In the genomic region with DNA sequence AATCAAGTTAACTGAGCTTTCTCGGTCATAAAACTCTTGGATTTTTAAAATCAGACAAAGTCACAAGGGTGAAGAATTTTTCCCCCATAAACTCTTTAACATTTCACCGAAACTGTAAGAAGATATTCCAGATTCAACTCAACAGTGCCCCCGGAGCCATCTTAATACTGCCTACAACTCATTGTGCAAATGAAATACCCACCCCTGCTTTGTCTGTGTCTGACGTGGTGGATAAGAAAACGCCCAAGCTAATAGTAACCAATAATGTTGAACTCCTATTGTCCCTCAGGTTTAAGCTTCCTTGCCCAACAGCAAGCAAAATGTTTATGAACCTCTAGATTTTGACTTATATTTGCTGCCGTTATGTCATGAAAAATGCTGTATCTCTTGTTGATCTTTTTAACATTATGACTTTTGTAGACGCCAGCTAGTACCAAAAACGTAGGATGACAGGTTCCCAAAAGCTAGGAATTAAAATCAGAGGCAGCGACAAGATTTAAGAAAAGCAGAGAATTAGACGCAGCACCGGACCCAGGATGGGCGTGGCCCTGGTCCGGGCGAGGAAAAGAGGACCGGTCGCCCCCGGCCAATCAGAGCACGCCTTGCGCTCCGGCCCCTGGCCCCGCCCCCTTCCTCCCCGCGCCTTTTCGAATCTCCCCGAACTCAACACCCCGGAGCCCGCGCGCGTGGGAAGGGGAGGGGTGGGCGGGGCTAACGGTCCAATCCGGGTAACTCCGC, we compare ENCODE assay signal across 8 cellular contexts. TPM values are rescaled to one million over a fixed set of nuclear protein-coding genes. Genes with fewer than 3 reads are reported as not detected.
DNase-seq lines count a peak whose midpoint lies in the region; ATAC-seq and TF ChIP-seq lines count a peak whose summit lies in the region.

No MANE protein-coding gene starts in this region.

- CTCF ChIA-PET in Caco-2 (lab: Charles Lee), result interaction anchor here (0.5 to 1.6 kb wide), 3 partner anchors 10 to 1207 kb away, joined by 3 to 6 read pairs (median 5); no protein-coding TSS in a partner anchor
- CTCF ChIA-PET in OCI-LY7 (lab: Charles Lee; ENCODE audit: unreplicated experiment), result interaction anchor here (0.6 kb wide), 1 partner anchor 565 kb away, joined by 3 read pairs; no protein-coding TSS in a partner anchor

- peak overlapping the region; percentile 91 for H3K4me3 Mint-ChIP-seq in Caco-2 (ENCODE audit: unreplicated experiment)

- H3K36me3 ChIP-seq in Caco-2 (ENCODE audit: control insufficient read depth, insufficient read depth, low read length) (no peaks in the 10 kb centered on the region; the same call in 1 of the 2 replicates), OCI-LY7 (ENCODE audit: insufficient read depth, low read length) (peaks cover 52% of the 10 kb centered on the region), mucosa of descending colon (ENCODE audit: low read depth) (no peaks in the 10 kb centered on the region)

- peak overlapping the region; percentile 86 for H3K4me3 ChIP-seq in Caco-2 (ENCODE audit: low read depth, low read length)
- peak overlapping the region; percentile 84 for H3K4me3 ChIP-seq in OCI-LY7 (ENCODE audit: low read depth, low read length, poor library complexity, severe bottlenecking)
- H3K4me3 ChIP-seq in mucosa of descending colon, result peak overlapping the region; percentile 44

- intact Hi-C loops in Caco-2 (cut with micrococcal nuclease; ENCODE audit: unreplicated experiment) (loop anchor here (1.0 kb wide), 1 partner anchor 92 kb away; no protein-coding TSS in a partner anchor), OCI-LY7 (cut with micrococcal nuclease; ENCODE audit: unreplicated experiment) (loop anchor here (1.0 kb wide), 1 partner anchor 93 kb away; a partner anchor contains a TSS), mucosa of descending colon (cut with DNase I, micrococcal nuclease) (no loop called here)

- peaks cover 7% of the 10 kb centered on the region for H3K4me1 Mint-ChIP-seq in Caco-2 (ENCODE audit: low read depth, unreplicated experiment)

- peaks cover 50% of the 10 kb centered on the region for H3K79me2 ChIP-seq in OCI-LY7 (ENCODE audit: insufficient read depth, low read depth, low read length)

- H3K27me3 ChIP-seq in Caco-2 (replicated peaks; ENCODE audit: control insufficient read depth, insufficient read depth, low read length), result no peaks in the 10 kb centered on the region

- BruUV-seq in Caco-2 (replicated peaks; lab: Mats Ljungman, UMichigan) (no TSS peak), OCI-LY7 (replicated peaks; lab: Mats Ljungman, UMichigan) (no TSS peak)

- H3K27ac ChIP-seq in OCI-LY7 (ENCODE audit: low read depth, low read length, poor library complexity, severe bottlenecking), result peak overlapping the region; percentile 84
- H3K27ac ChIP-seq in epithelial cell of prostate, result peak overlapping the region; percentile 63

- DNase-seq in Caco-2 (peak; percentile 90 to 93), OCI-LY7 (ENCODE audit: low spot score) (peak; percentile 96), activated T-cell treated with anti-CD3 and anti-CD28 coated beads for 4 hours (peak; percentile 95), epithelial cell of prostate (ENCODE audit: low read depth, low spot score) (no peak), mucosa of descending colon (peak; percentile 95 to 97 (median 96))
- DNase-seq in stimulated activated CD8-positive, alpha-beta memory T cell treated with anti-CD3 and anti-CD28 coated beads, Interleukin-4, amount 100 ng/mL, for 1 hour (ENCODE audit: low read depth in 2 of 2, low spot score in 1 of 2), result peak; percentile 80 to 82

- no peaks in the 10 kb centered on the region for H3K9me2 ChIP-seq in OCI-LY7 (ENCODE audit: insufficient read depth, low read length)

- TF ChIP-seq EP300 in Ishikawa (IDR thresholded peaks at IDR 0.05; ENCODE audit: borderline replicate concordance), result no peak

- no peak overlapping the region for H3K27ac Mint-ChIP-seq in Caco-2 (ENCODE audit: unreplicated experiment)

- H3K36me3 Mint-ChIP-seq in Caco-2 (ENCODE audit: insufficient read depth, unreplicated experiment), result peaks cover 38% of the 10 kb centered on the region

- H3K4me2 ChIP-seq in OCI-LY7 (ENCODE audit: low read length), result peak overlapping the region; percentile 64

- H3K4me1 ChIP-seq in Caco-2 (no peaks in the 10 kb centered on the region; the same call in 1 of the 2 replicates), OCI-LY7 (ENCODE audit: insufficient read depth, low read length, poor library complexity, severe bottlenecking) (peaks cover 27% of the 10 kb centered on the region), mucosa of descending colon (ENCODE audit: low read depth) (no peaks in the 10 kb centered on the region)

- H3K27me3 Mint-ChIP-seq in Caco-2 (ENCODE audit: insufficient read depth, unreplicated experiment), result no peaks in the 10 kb centered on the region

- ATAC-seq in GM21529 (IDR thresholded peaks at IDR 0.05; ENCODE audit: unreplicated experiment) (peak; percentile 75), mucosa of descending colon (peak; percentile 92)

- no peak overlapping the region; the same call in 1 of the 2 replicates for H2AFZ ChIP-seq in OCI-LY7 (ENCODE audit: low read length)

- TF ChIP-seq CTCF in Caco-2 (IDR thresholded peaks at IDR 0.05; ENCODE audit: insufficient read depth in 1 of 2, low read depth in 1 of 2, low read length in 1 of 2, severe bottlenecking in 1 of 2, unreplicated experiment in 1 of 2) (no peak), OCI-LY7 (conservative IDR thresholded peaks at IDR 0.05; ENCODE audit: low read length) (peak; percentile 68), mucosa of descending colon (IDR thresholded peaks at IDR 0.05) (no peak)

- peaks cover 34% of the 10 kb centered on the region for H4K20me1 ChIP-seq in OCI-LY7 (ENCODE audit: insufficient read depth, low read length)

- TF ChIP-seq RAD21 in Ishikawa (IDR thresholded peaks at IDR 0.05; ENCODE audit: low read depth), result peak; percentile 13; the same call in 1 of the 2 replicates

- no peaks in the 10 kb centered on the region for H3K9me3 Mint-ChIP-seq in Caco-2 (ENCODE audit: unreplicated experiment)

- POLR2A ChIA-PET in Caco-2 (lab: Charles Lee) (interaction anchor here (0.7 to 1.0 kb wide), 2 partner anchors 17 to 92 kb away, joined by 3 to 6 read pairs; a partner anchor contains a TSS), OCI-LY7 (lab: Charles Lee) (interaction anchor here (0.6 to 5.1 kb wide), 8 partner anchors 9 to 403 kb away, joined by 3 to 18 read pairs (median 4); a partner anchor contains a TSS)

- H3K9me3 ChIP-seq in Caco-2, result no peaks in the 10 kb centered on the region
- no peaks in the 10 kb centered on the region for H3K9me3 ChIP-seq in OCI-LY7 (ENCODE audit: low read length)
- no peaks in the 10 kb centered on the region for H3K9me3 ChIP-seq in mucosa of descending colon

TF ChIP-seq in Ishikawa, 13 proteins besides CTCF, POLR2A, EP300 and RAD21:
- peak; percentile 61 for TF ChIP-seq YY1 (IDR thresholded peaks at IDR 0.05; ENCODE audit: low read depth)
- 0 out of 2 replicates have a peak, but pooled peaks have one; percentile 16 for TF ChIP-seq CEBPB (IDR thresholded peaks at IDR 0.05)
- TF ChIP-seq TCF12 (IDR thresholded peaks at IDR 0.05; ENCODE audit: low read depth), result no peak
- no peak for TF ChIP-seq TAF1 (IDR thresholded peaks at IDR 0.05; ENCODE audit: low read depth)
- no peak for TF ChIP-seq NFIC (IDR thresholded peaks at IDR 0.05)
- TF ChIP-seq, protein P1, sequence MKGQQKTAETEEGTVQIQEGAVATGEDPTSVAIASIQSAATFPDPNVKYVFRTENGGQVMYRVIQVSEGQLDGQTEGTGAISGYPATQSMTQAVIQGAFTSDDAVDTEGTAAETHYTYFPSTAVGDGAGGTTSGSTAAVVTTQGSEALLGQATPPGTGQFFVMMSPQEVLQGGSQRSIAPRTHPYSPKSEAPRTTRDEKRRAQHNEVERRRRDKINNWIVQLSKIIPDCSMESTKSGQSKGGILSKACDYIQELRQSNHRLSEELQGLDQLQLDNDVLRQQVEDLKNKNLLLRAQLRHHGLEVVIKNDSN (IDR thresholded peaks at IDR 0.05), result no peak
- no peak for TF ChIP-seq TEAD4 (IDR thresholded peaks at IDR 0.05)
- TF ChIP-seq ZBTB7A (IDR thresholded peaks at IDR 0.05; ENCODE audit: low read depth), result no peak

RNA-seq across cellular contexts. Expression of a gene that starts 1.1 kb away (rescaled TPM):
- total RNA-seq in Caco-2 (2022), result 188 and 207 TPM in 2 replicates
- 730 and 1,134 TPM in 2 replicates for total RNA-seq in OCI-LY7 (2014; rRNA removed; shearing (Covaris generic))
- total RNA-seq in OCI-LY7 (2022), result 847 and 1,062 TPM in 2 replicates
- total RNA-seq in mucosa of descending colon, result 100 to 1,000 TPM in 1 of 3 donors, 10 to 100 TPM in 2; 32.6 to 103 (median 52.6) TPM

RNA-seq across cellular contexts. Expression of a gene that starts 29.6 kb away (rescaled TPM):
- total RNA-seq in Caco-2 (2022) (22.3 and 26.0 TPM in 2 replicates), OCI-LY7 (2022) (1.3 and 1.8 TPM in 2 replicates), mucosa of descending colon (1 to 10 TPM; 2.5 to 7.7 (median 2.7) TPM)
- 0.22 and 0.28 TPM in 2 replicates for total RNA-seq in OCI-LY7 (2014; rRNA removed; shearing (Covaris generic))

RNA-seq across cellular contexts. Expression of a gene that starts 45.9 kb away (rescaled TPM):
- total RNA-seq in Caco-2 (2022) (12.3 and 16.8 TPM in 2 replicates), OCI-LY7 (2022) (15.1 and 16.8 TPM in 2 replicates), mucosa of descending colon (1 to 10 TPM in 1 of 3 donors, under 1 TPM in 2; 0.28 to 1.5 (median 0.35) TPM)
- 14.2 and 21.5 TPM in 2 replicates for total RNA-seq in OCI-LY7 (2014; rRNA removed; shearing (Covaris generic))

Comparison
In these comparisons a context has a peak if more than half of its experiments do, and no peak if none do; other contexts are left out.
1. intact Hi-C loops: an anchor here in Caco-2 (1.0 kb wide) and OCI-LY7 (1.0 kb wide); none called in mucosa of descending colon.